In genomic region chr6:30101939-30102700, GRCh38 we compare ENCODE assay signal across 8 cellular contexts. TPM values are rescaled to one million over a fixed set of nuclear protein-coding genes. Genes with fewer than 3 reads are reported as not detected.
DNase-seq lines count a peak whose midpoint lies in the region; ATAC-seq and TF ChIP-seq lines count a peak whose summit lies in the region.

No MANE protein-coding gene starts in this region.

- H2AFZ ChIP-seq in HCT116 (ENCODE audit: low read depth, low read length, poor library complexity, severe bottlenecking) = peak overlapping the region; percentile 28

- RAD21 ChIA-PET in HCT116 (lab: Charles Lee; ENCODE audit: low non-redundant PET in 1 of 2, low total read pairs in 2 of 2, uncharacterized antibody in 2 of 2, unreplicated experiment in 2 of 2) = interaction anchor here (0.6 to 1.2 kb wide), 4 partner anchors 35 to 49 kb away, joined by 3 to 5 read pairs (median 4); partner anchors contain the start of genes POLR1H (in 1 of the 2) and PPP1R11 (in 1 of the 2)

- peaks cover 50% of the 10 kb centered on the region for H3K4me1 Mint-ChIP-seq in activated CD4-positive, alpha-beta T cell treated with anti-CD3 and anti-CD28 coated beads, Interleukin-2, amount 10 ng/mL, durations not matched to agents 7 days and 5 days

- no peaks in the 10 kb centered on the region for H3K36me3 ChIP-seq in HCT116 (ENCODE audit: control insufficient read depth in 1 of 2, insufficient read depth in 2 of 2, low read length in 2 of 2)

- CTCF ChIA-PET in HCT116 (lab: Charles Lee) = interaction anchor here (0.6 to 6.4 kb wide), 8 partner anchors 9 to 254 kb away, joined by 3 to 105 read pairs (median 3); no protein-coding TSS in a partner anchor
- CTCF ChIA-PET in activated CD4-positive, alpha-beta T cell treated with anti-CD3 and anti-CD28 coated beads, Interleukin-2, amount 10 ng/mL, durations not matched to agents 7 days and 5 days (lab: Charles Lee) = interaction anchor here (0.7 to 1.4 kb wide), 7 partner anchors 9 to 41 kb away, joined by 3 to 7 read pairs (median 4); partner anchors contain the start of genes POLR1H and TRIM40

- H3K4me1 ChIP-seq in HCT116 (ENCODE audit: control insufficient read depth in 1 of 2, insufficient read depth in 2 of 2, low read length in 2 of 2) = peaks cover 23 to 53% of the 10 kb centered on the region in 2 experiments

- peak; percentile 84 for TF ChIP-seq POLR2A in HCT116 (IDR thresholded peaks at IDR 0.05; ENCODE audit: borderline replicate concordance, extremely low read depth, insufficient read depth, insufficient read length)

- peak; percentile 91 for ATAC-seq in HCT116
- no peak for ATAC-seq in HG03135 (IDR thresholded peaks at IDR 0.05; ENCODE audit: unreplicated experiment)

- H4K20me1 ChIP-seq in HCT116 (ENCODE audit: insufficient read depth) = no peaks in the 10 kb centered on the region

- H3K9me3 ChIP-seq in HCT116 (ENCODE audit: control insufficient read depth in 1 of 2, insufficient read depth in 1 of 2, low read depth in 1 of 2, low read length in 2 of 2) = no peaks in the 10 kb centered on the region

- H3K27me3 ChIP-seq in HCT116 (ENCODE audit: insufficient read depth, low read length) = no peaks in the 10 kb centered on the region

- TF ChIP-seq CTCF in HCT116 (IDR thresholded peaks at IDR 0.05 in 2 of 3, conservative IDR thresholded peaks at IDR 0.05 in 1 of 3; ENCODE audit: borderline replicate concordance in 1 of 3, insufficient read depth in 1 of 3, low read depth in 2 of 3, low read length in 2 of 3) = 0 out of 6 replicates have a peak, but pooled peaks of 2 of the 3 experiments have one; percentile 10 to 15

- peak; percentile 40 for DNase-seq in DMS153 treated with DMSO at 0.1 percent for 48 hours (lab: John Stamatoyannopoulos, UW; ENCODE audit: unreplicated experiment)
- peak; percentile 74 for DNase-seq in HCT116 (ENCODE audit: low read depth, low spot score)
- peak; percentile 75 for DNase-seq in NCI-H345 (lab: John Stamatoyannopoulos, UW)
- peak; percentile 64 for DNase-seq in activated CD4-positive, alpha-beta T cell treated with anti-CD3 and anti-CD28 coated beads, Interleukin-2, amount 10 ng/mL, durations not matched to agents 7 days and 5 days
- DNase-seq in dedifferentiated amniotic fluid mesenchymal stem cell (ENCODE audit: extremely low spot score) = peak; percentile 56
- DNase-seq in left kidney (ENCODE audit: low read depth, low spot score) = peak; percentile 93
- peak; percentile 36 to 61 for DNase-seq in stimulated activated CD4-positive, alpha-beta T cell treated with anti-CD3 and anti-CD28 coated beads, Interleukin-15, amount 100 ng/mL, for 48 hours (ENCODE audit: low read depth in 2 of 2)

- POLR2A ChIA-PET in HCT116 (lab: Charles Lee) = interaction anchor here (0.9 to 1.4 kb wide), 7 partner anchors 10 to 69 kb away, joined by 3 to 18 read pairs (median 4); partner anchors contain the start of gene POLR1H
- POLR2A ChIA-PET in activated CD4-positive, alpha-beta T cell treated with anti-CD3 and anti-CD28 coated beads, Interleukin-2, amount 10 ng/mL, durations not matched to agents 7 days and 5 days (lab: Charles Lee) = interaction anchor here (0.7 kb wide), 1 partner anchor 556 kb away, joined by 4 read pairs; no protein-coding TSS in a partner anchor

- H3K9me3 Mint-ChIP-seq in activated CD4-positive, alpha-beta T cell treated with anti-CD3 and anti-CD28 coated beads, Interleukin-2, amount 10 ng/mL, durations not matched to agents 7 days and 5 days = no peaks in the 10 kb centered on the region

- H3K27me3 Mint-ChIP-seq in activated CD4-positive, alpha-beta T cell treated with anti-CD3 and anti-CD28 coated beads, Interleukin-2, amount 10 ng/mL, durations not matched to agents 7 days and 5 days = peaks cover 67% of the 10 kb centered on the region

- peak overlapping the region; percentile 50 to 56 for H3K4me3 ChIP-seq in HCT116 (replicated peaks in 1 of 2; ENCODE audit: low read depth in 1 of 2, low read length in 2 of 2)

- no peaks in the 10 kb centered on the region for H3K36me3 Mint-ChIP-seq in activated CD4-positive, alpha-beta T cell treated with anti-CD3 and anti-CD28 coated beads, Interleukin-2, amount 10 ng/mL, durations not matched to agents 7 days and 5 days (ENCODE audit: low read depth)

- TF ChIP-seq RAD21 in HCT116 (IDR thresholded peaks at IDR 0.05; ENCODE audit: low read depth) = peak; percentile 23; the same call in 1 of the 2 replicates

- peak overlapping the region; percentile 91 for H3K4me2 ChIP-seq in HCT116 (ENCODE audit: low read length)

- H3K27ac Mint-ChIP-seq in activated CD4-positive, alpha-beta T cell treated with anti-CD3 and anti-CD28 coated beads, Interleukin-2, amount 10 ng/mL, durations not matched to agents 7 days and 5 days = peak overlapping the region; percentile 6

- H3K9me2 ChIP-seq in HCT116 (ENCODE audit: insufficient read depth) = no peaks in the 10 kb centered on the region

- peak overlapping the region; percentile 64 for H3K9ac ChIP-seq in HCT116 (ENCODE audit: low read length)

- TSS peak; percentile 64 for BruUV-seq in HCT116 (replicated peaks; lab: Mats Ljungman, UMichigan)

- peak overlapping the region; percentile 77 for H3K4me3 Mint-ChIP-seq in activated CD4-positive, alpha-beta T cell treated with anti-CD3 and anti-CD28 coated beads, Interleukin-2, amount 10 ng/mL, durations not matched to agents 7 days and 5 days

- H3K79me2 ChIP-seq in HCT116 (ENCODE audit: insufficient read depth, low read length) = no peaks in the 10 kb centered on the region

- intact Hi-C loops in HCT116 (cut with micrococcal nuclease) = loop anchor here (2.0 kb wide), 1 partner anchor 61 kb away; the partner anchor contains the start of gene TRIM15

- no peak overlapping the region; the same call in 1 of the 2 replicates for H3K27ac ChIP-seq in HCT116 (ENCODE audit: low read depth, low read length)

TF ChIP-seq in HCT116, 20 proteins besides CTCF, POLR2A, EP300 and RAD21:
- TF ChIP-seq EGR1 (IDR thresholded peaks at IDR 0.05; ENCODE audit: low read depth) = 0 out of 2 replicates have a peak, but pooled peaks have one; percentile 37
- no peak for TF ChIP-seq SIN3A (IDR thresholded peaks at IDR 0.05; ENCODE audit: low read depth)
- TF ChIP-seq POLR2AphosphoS5 (IDR thresholded peaks at IDR 0.05; ENCODE audit: low read depth, low read length) = peak; percentile 95
- no peak for TF ChIP-seq YY1 (IDR thresholded peaks at IDR 0.05; ENCODE audit: extremely low read depth, insufficient replicate concordance, low read depth, low read length)
- no peak for TF ChIP-seq ZBTB33 (IDR thresholded peaks at IDR 0.05; ENCODE audit: extremely low read depth, insufficient replicate concordance, low read length)
- TF ChIP-seq MAX (IDR thresholded peaks at IDR 0.05) = no peak
- TF ChIP-seq FOSL1 (IDR thresholded peaks at IDR 0.05; ENCODE audit: low read depth) = no peak
- TF ChIP-seq ZFX (IDR thresholded peaks at IDR 0.05) = peak; percentile 25; the same call in 1 of the 2 replicates

RNA-seq across cellular contexts. Expression of gene TRIM31, which starts 10.8 kb away (rescaled TPM):
- total RNA-seq in HCT116 (2021; ENCODE audit: unreplicated experiment) = not detected
- 0.11 and 0.36 TPM in 2 replicates for polyA plus RNA-seq in HCT116 (2012)
- total RNA-seq in activated CD4-positive, alpha-beta T cell treated with anti-CD3 and anti-CD28 coated beads, Interleukin-2, amount 10 ng/mL, durations not matched to agents 7 days and 5 days = not detected

RNA-seq across cellular contexts. Expression of gene RNF39, which starts 26.6 kb away (rescaled TPM):
- 0.22 TPM for total RNA-seq in HCT116 (2021; ENCODE audit: unreplicated experiment)
- 0.75 and 1.0 TPM in 2 replicates for polyA plus RNA-seq in HCT116 (2012)
- total RNA-seq in activated CD4-positive, alpha-beta T cell treated with anti-CD3 and anti-CD28 coated beads, Interleukin-2, amount 10 ng/mL, durations not matched to agents 7 days and 5 days = not detected

RNA-seq across cellular contexts. Expression of gene TRIM40, which starts 33.8 kb away (rescaled TPM):
- total RNA-seq in HCT116 (2021; ENCODE audit: unreplicated experiment) = not detected
- 0.04 TPM in 1 of 2 replicates, not detected in the other for polyA plus RNA-seq in HCT116 (2012)
- not detected for total RNA-seq in activated CD4-positive, alpha-beta T cell treated with anti-CD3 and anti-CD28 coated beads, Interleukin-2, amount 10 ng/mL, durations not matched to agents 7 days and 5 days

RNA-seq across cellular contexts. Expression of gene PPP1R11, which starts 35.1 kb away (rescaled TPM):
- 29.3 TPM for total RNA-seq in HCT116 (2021; ENCODE audit: unreplicated experiment)
- 34.3 and 37.8 TPM in 2 replicates for polyA plus RNA-seq in HCT116 (2012)
- 10 to 100 TPM; 57.9 to 73.7 TPM for total RNA-seq in activated CD4-positive, alpha-beta T cell treated with anti-CD3 and anti-CD28 coated beads, Interleukin-2, amount 10 ng/mL, durations not matched to agents 7 days and 5 days

RNA-seq across cellular contexts. Expression of gene POLR1H, which starts 41.1 kb away (rescaled TPM):
- 42.6 TPM for total RNA-seq in HCT116 (2021; ENCODE audit: unreplicated experiment)
- polyA plus RNA-seq in HCT116 (2012) = 83.3 and 89.3 TPM in 2 replicates
- total RNA-seq in activated CD4-positive, alpha-beta T cell treated with anti-CD3 and anti-CD28 coated beads, Interleukin-2, amount 10 ng/mL, durations not matched to agents 7 days and 5 days = 10 to 100 TPM; 52.9 to 59.1 TPM

Comparison
In these comparisons a context has a peak if more than half of its experiments do, and no peak if none do; other contexts are left out.
1. DNase-seq: peak in every context shown above with its lines; median percentile 93 in left kidney; 75 in NCI-H345; 74 in HCT116; 64 in activated CD4-positive, alpha-beta T cell treated with anti-CD3 and anti-CD28 coated beads, Interleukin-2, amount 10 ng/mL, durations not matched to agents 7 days and 5 days; 56 in dedifferentiated amniotic fluid mesenchymal stem cell; 48 in stimulated activated CD4-positive, alpha-beta T cell treated with anti-CD3 and anti-CD28 coated beads, Interleukin-15, amount 100 ng/mL, for 48 hours; 40 in DMS153 treated with DMSO at 0.1 percent for 48 hours.